In genomic region chr14:105930572-105930971, GRCh38 we compare ENCODE assay signal across 17 cellular contexts.
DNase-seq lines count a peak whose midpoint lies in the region; ATAC-seq and TF ChIP-seq lines count a peak whose summit lies in the region.
"Had no signal": no experiment of that assay in that cellular context is flagged by ENCODE, and none has a peak within 500 bp of the region (broad histone marks: within the 10 kb centered on the region; RNA-seq: fewer than 3 reads in every experiment).

No MANE protein-coding gene starts in this region.

- H3K4me3 Mint-ChIP-seq in naive B cell = peak overlapping the region in 4 of 8 donors; percentile 15 to 59 (median 31)

- TF ChIP-seq CTCF in heart right ventricle (IDR thresholded peaks at IDR 0.05) (no peak), OCI-LY3 (IDR thresholded peaks at IDR 0.05; ENCODE audit: low read depth, low read length) (no peak), suprapubic skin (IDR thresholded peaks at IDR 0.05) (no peak)

- intact Hi-C loops in cardiac septum (cut with DNase I) = no loop called here
- intact Hi-C loops in heart right ventricle (cut with DNase I) = no loop called here

- H3K4me3 ChIP-seq in heart right ventricle (no peak overlapping the region), OCI-LY3 (ENCODE audit: low read length) (no peak overlapping the region), suprapubic skin (no peak overlapping the region)
- H3K4me3 ChIP-seq: HAP-1, SK-N-MC had no signal

- H3K4me1 Mint-ChIP-seq in naive B cell = peaks cover 4 to 10% (median 7%) of the 10 kb centered on the region in 3 donors

- TF ChIP-seq POLR2A in suprapubic skin (IDR thresholded peaks at IDR 0.05) = no peak

- peak overlapping the region; percentile 47 for H3K4me2 ChIP-seq in OCI-LY3 (ENCODE audit: low read length)

- H2AFZ ChIP-seq in OCI-LY3 (ENCODE audit: low read depth, low read length) = no peak overlapping the region

- H3K27ac ChIP-seq in heart right ventricle (no peak overlapping the region), OCI-LY3 (ENCODE audit: low read length) (no peak overlapping the region), suprapubic skin (no peak overlapping the region)
- H3K27ac ChIP-seq: C4-2B, SK-N-MC had no signal

- peak overlapping the region; percentile 26 to 95 (median 46) for H3K27ac Mint-ChIP-seq in naive B cell

- no peaks in the 10 kb centered on the region for H3K36me3 Mint-ChIP-seq in naive B cell

- no peaks in the 10 kb centered on the region for H3K36me3 ChIP-seq in heart right ventricle
- H3K36me3 ChIP-seq in OCI-LY3 (replicated peaks; ENCODE audit: low read depth, low read length) = no peaks in the 10 kb centered on the region
- H3K36me3 ChIP-seq in suprapubic skin = no peaks in the 10 kb centered on the region
- H3K36me3 ChIP-seq: HAP-1 had no signal

- peaks cover 0 to 17% (median 7%) of the 10 kb centered on the region in 11 donors for H3K9me3 ChIP-seq in heart right ventricle
- peaks cover 8% of the 10 kb centered on the region; the same call in 1 of the 2 replicates for H3K9me3 ChIP-seq in OCI-LY3 (ENCODE audit: insufficient read depth, low read length)
- H3K9me3 ChIP-seq in suprapubic skin = no peaks in the 10 kb centered on the region
- H3K9me3 ChIP-seq: HAP-1 had no signal

- H3K27me3 Mint-ChIP-seq in naive B cell = no peaks in the 10 kb centered on the region

- DNase-seq in cardiac septum (ENCODE audit: low spot score) (peak; percentile 5), heart right ventricle (no peak), naive B cell (no peak), suprapubic skin (ENCODE audit: low spot score in 2 of 2) (peak; percentile 21)
- no peak for DNase-seq in activated CD4-positive, alpha-beta T cell treated with anti-CD3 and anti-CD28 coated beads, Interleukin-2, amount 50 U/mL, for 1 hour
- DNase-seq: ACHN, DMS79 treated with DMSO at 0.1 percent for 48 hours, NCI-H1105, NCI-H2081, NCI-H2171 treated with DMSO at 0.1 percent for 48 hours, NCI-H446 treated with DMSO at 0.1 percent for 48 hours, Right ventricle myocardium superior had no signal

- no peaks in the 10 kb centered on the region for H3K4me1 ChIP-seq in heart right ventricle
- H3K4me1 ChIP-seq in OCI-LY3 (ENCODE audit: low read length) = peaks cover 50% of the 10 kb centered on the region
- no peaks in the 10 kb centered on the region for H3K4me1 ChIP-seq in suprapubic skin
- H3K4me1 ChIP-seq: HAP-1 had no signal

- H3K79me2 ChIP-seq in OCI-LY3 (ENCODE audit: low read length) = no peaks in the 10 kb centered on the region

- ATAC-seq in heart right ventricle (no peak), naive B cell (ENCODE audit: low read depth in 2 of 2) (no peak), GM21360 (IDR thresholded peaks at IDR 0.05; ENCODE audit: unreplicated experiment) (no peak)

- no peak for TF ChIP-seq EP300 in suprapubic skin (IDR thresholded peaks at IDR 0.05)

- peaks cover 0 to 48% (median 6%) of the 10 kb centered on the region in 7 donors for H3K27me3 ChIP-seq in heart right ventricle
- peaks cover 34% of the 10 kb centered on the region for H3K27me3 ChIP-seq in OCI-LY3 (ENCODE audit: low read depth, low read length)
- H3K27me3 ChIP-seq in suprapubic skin = peaks cover 9% of the 10 kb centered on the region

- no peak overlapping the region; the same call in 1 of the 2 replicates for H3K9ac ChIP-seq in OCI-LY3 (ENCODE audit: low read length)

- WGBS in heart right ventricle, 2 donors = 77 to 85% methylated on average over 5 of the region's 5 CpGs
- WGBS in suprapubic skin = 80% methylated on average over 5 of the region's 5 CpGs

- H3K9me3 Mint-ChIP-seq in naive B cell = peaks cover 0 to 11% (median 0%) of the 10 kb centered on the region in 7 donors

- H4K20me1 ChIP-seq in OCI-LY3 (ENCODE audit: insufficient read depth, low read length) = no peaks in the 10 kb centered on the region; the same call in 1 of the 2 replicates

Comparison
In these comparisons a context has a peak if more than half of its experiments do, and no peak if none do; other contexts are left out.
1. DNase-seq: peak in cardiac septum (single experiment) and suprapubic skin (2 of 2); none in heart right ventricle (0 of 2), naive B cell (single experiment) and activated CD4-positive, alpha-beta T cell treated with anti-CD3 and anti-CD28 coated beads, Interleukin-2, amount 50 U/mL, for 1 hour (single experiment).